8 cellular contexts compared by ENCODE assay signal in genomic region chr5:89942171-89942570, GRCh38.
"Had no signal": no experiment of that assay in that cellular context is flagged by ENCODE, and none has a peak within 500 bp of the region (broad histone marks: within the 10 kb centered on the region; RNA-seq: fewer than 3 reads in every experiment).

No MANE protein-coding gene starts in this region.

- ATAC-seq: GM12878 had no signal

- DNase-seq: GDM1, GF-D8 had no signal

- FAIRE-seq: G401.6, GM12878, GM12891, GM12892, GM18507, GM19239 had no signal

- H3K4me3 ChIP-seq: GM12878 had no signal
